ENCODE assay signal across 8 cellular contexts in genomic region chr6:32118782-32119628, GRCh38. TPM values are rescaled to one million over a fixed set of nuclear protein-coding genes. Genes with fewer than 3 reads are reported as not detected.
A peak's percentile ranks its signal among the peaks of the same experiment; 100 is the strongest.
DNase-seq lines count a peak whose midpoint lies in the region; ATAC-seq, FAIRE-seq and TF ChIP-seq lines count a peak whose summit lies in the region.

No MANE protein-coding gene starts in this region.

- peaks cover 62% of the 10 kb centered on the region for H3K36me3 ChIP-seq in CD8-positive, alpha-beta memory T cell (ENCODE audit: insufficient read depth, low read length)
- H3K36me3 ChIP-seq in OCI-LY1 (ENCODE audit: insufficient read depth, low read length) (peaks cover 78% of the 10 kb centered on the region), H1 (ENCODE audit: control insufficient read depth in 2 of 4, insufficient read depth in 4 of 4, low read length in 3 of 4) (peaks cover 9 to 30% (median 16%) of the 10 kb centered on the region in 4 experiments; a peak in 7 of 8 replicates)

- CTCF ChIA-PET in CD8-positive, alpha-beta memory T cell (lab: Charles Lee), result interaction anchor here (1.0 to 2.1 kb wide), 14 partner anchors 10 to 145 kb away, joined by 3 to 11 read pairs (median 4); partner anchors contain the start of genes ATF6B, EGFL8, GPSM3 and PRRT1
- CTCF ChIA-PET in H1 (lab: Charles Lee; ENCODE audit: partially characterized antibody), result interaction anchor here (0.7 to 6.1 kb wide), 37 partner anchors 10 to 835 kb away, joined by 3 to 76 read pairs (median 5); partner anchors contain the start of genes ATF6B, CLIC1, EGFL8 and FKBPL

- no peak for ATAC-seq in GM18868 (IDR thresholded peaks at IDR 0.05; ENCODE audit: unreplicated experiment)

- no peak overlapping the region for H3K4ac ChIP-seq in H1 (replicated peaks; ENCODE audit: insufficient read length, low read depth, low read length)

- H3K27me3 Mint-ChIP-seq in CD8-positive, alpha-beta memory T cell, result peaks cover 0 to 1% of the 10 kb centered on the region in 2 donors
- no peaks in the 10 kb centered on the region for H3K27me3 Mint-ChIP-seq in mesothelial cell of epicardium (ENCODE audit: low read depth)

- H3K36me3 Mint-ChIP-seq in CD8-positive, alpha-beta memory T cell, result peaks cover 6 to 88% (median 27%) of the 10 kb centered on the region in 3 donors
- peaks cover 29% of the 10 kb centered on the region for H3K36me3 Mint-ChIP-seq in mesothelial cell of epicardium

- no peak overlapping the region for H2BK15ac ChIP-seq in H1 (ENCODE audit: low read length)

- no peak overlapping the region for H3K23ac ChIP-seq in H1 (ENCODE audit: insufficient read length)

- no peak overlapping the region for H2AK5ac ChIP-seq in H1 (ENCODE audit: low read depth, low read length)

- H3K56ac ChIP-seq in H1 (replicated peaks; ENCODE audit: insufficient read length, low read depth, low read length), result no peak overlapping the region

- TF ChIP-seq EP300 in H1 (IDR thresholded peaks at IDR 0.05; ENCODE audit: borderline replicate concordance in 1 of 2, low read depth in 2 of 2, low read length in 2 of 2), result no peak

- H3K4me1 Mint-ChIP-seq in CD8-positive, alpha-beta memory T cell, result peaks cover 6 to 26% (median 17%) of the 10 kb centered on the region in 3 donors
- H3K4me1 Mint-ChIP-seq in mesothelial cell of epicardium, result peaks cover 11% of the 10 kb centered on the region

- no peaks in the 10 kb centered on the region for H3F3A ChIP-seq in OCI-LY1 (ENCODE audit: insufficient read depth, low read length)

- peak overlapping the region in 7 of 8 donors; percentile 33 to 88 (median 71) for H3K27ac Mint-ChIP-seq in CD8-positive, alpha-beta memory T cell
- peak overlapping the region; percentile 85 for H3K27ac Mint-ChIP-seq in mesothelial cell of epicardium

- DNase-seq in CD8-positive, alpha-beta memory T cell, result peak; percentile 48 to 75 (median 54)
- DNase-seq in HT1080 (ENCODE audit: low read depth) (peak; percentile 70), H1 (ENCODE audit: low read depth in 1 of 2, low spot score in 2 of 2) (peak; percentile 73 to 88), mesothelial cell of epicardium (ENCODE audit: low spot score in 2 of 2, unreplicated experiment in 2 of 2) (peak; percentile 79 to 91)
- peak; percentile 67 for DNase-seq in activated CD8-positive, alpha-beta memory T cell treated with anti-CD3 and anti-CD28 coated beads, Interleukin-2, amount 50 U/mL, for 4 hours
- peak; percentile 41 for DNase-seq in stimulated activated CD8-positive, alpha-beta memory T cell treated with anti-CD3 and anti-CD28 coated beads, Interleukin-12 subunit alpha, Interleukin-12 subunit beta, amount 100 ng/mL, for 4 hours (ENCODE audit: low read depth)

- no peak overlapping the region for H2BK5ac ChIP-seq in H1 (ENCODE audit: low read depth, low read length)

- H3K4me3 Mint-ChIP-seq in CD8-positive, alpha-beta memory T cell, result peak overlapping the region in 1 of 7 donors; percentile 45
- H3K4me3 Mint-ChIP-seq in mesothelial cell of epicardium, result no peak overlapping the region

- no peak overlapping the region for H2BK120ac ChIP-seq in H1 (replicated peaks; ENCODE audit: low read depth, low read length)

- H3K79me1 ChIP-seq in H1 (ENCODE audit: low read depth, low read length), result no peaks in the 10 kb centered on the region

- no peak overlapping the region for H3K18ac ChIP-seq in H1 (ENCODE audit: extremely low read depth, low read length)

- H4K20me1 ChIP-seq in OCI-LY1 (ENCODE audit: insufficient read depth, low read length) (no peaks in the 10 kb centered on the region), H1 (replicated peaks in 1 of 2; ENCODE audit: control insufficient read depth in 1 of 2, insufficient read depth in 2 of 2, low read length in 2 of 2) (peaks cover 5 to 7% of the 10 kb centered on the region in 2 experiments)

- H3K9me3 ChIP-seq in CD8-positive, alpha-beta memory T cell (ENCODE audit: low read length), result no peaks in the 10 kb centered on the region
- H3K9me3 ChIP-seq in OCI-LY1 (ENCODE audit: low read length) (no peaks in the 10 kb centered on the region), H1 (ENCODE audit: insufficient read depth in 2 of 2, low read depth in 1 of 2, low read length in 1 of 2) (no peaks in the 10 kb centered on the region)

- no peaks in the 10 kb centered on the region for H3K27me3 ChIP-seq in CD8-positive, alpha-beta memory T cell (ENCODE audit: insufficient read depth, low read length, poor library complexity, severe bottlenecking)
- H3K27me3 ChIP-seq in OCI-LY1 (ENCODE audit: insufficient read depth, low read length) (no peaks in the 10 kb centered on the region), H1 (replicated peaks in 1 of 4; ENCODE audit: control insufficient read depth in 3 of 4, extremely low read depth in 1 of 4, insufficient read depth in 3 of 4, low read length in 3 of 4) (no peaks in the 10 kb centered on the region)

- POLR2A ChIA-PET in CD8-positive, alpha-beta memory T cell (lab: Charles Lee), result interaction anchor here (1.2 kb wide), 1 partner anchor 76 kb away, joined by 4 read pairs; no protein-coding TSS in a partner anchor
- POLR2A ChIA-PET in H1 (lab: Charles Lee; ENCODE audit: partially characterized antibody), result interaction anchor here (0.7 to 3.0 kb wide), 8 partner anchors 10 to 74 kb away, joined by 3 to 21 read pairs (median 6); partner anchors contain the start of genes ATF6B, FKBPL, GPSM3 and PRRT1

- no peaks in the 10 kb centered on the region for H3K23me2 ChIP-seq in H1 (ENCODE audit: low read depth, low read length)

- peak; percentile 92 to 94 for TF ChIP-seq RAD21 in H1 (IDR thresholded peaks at IDR 0.05 in 1 of 2, conservative IDR thresholded peaks at IDR 0.05 in 1 of 2; ENCODE audit: low read depth in 2 of 2, low read length in 2 of 2)

- H4K5ac ChIP-seq in H1 (ENCODE audit: insufficient read length, low read depth, low read length), result no peak overlapping the region

- H2AFZ ChIP-seq in OCI-LY1 (ENCODE audit: low read length) (no peak overlapping the region), H1 (ENCODE audit: low read length) (no peak overlapping the region)

- no peak overlapping the region for H4K8ac ChIP-seq in H1 (ENCODE audit: extremely low read depth, insufficient read depth, low read length)

- H3K79me2 ChIP-seq in OCI-LY1 (ENCODE audit: insufficient read depth, low read length) (no peaks in the 10 kb centered on the region), H1 (ENCODE audit: control insufficient read depth in 1 of 2, insufficient read depth in 2 of 2, low read length in 2 of 2) (no peaks in the 10 kb centered on the region)

- H4K91ac ChIP-seq in H1 (replicated peaks; ENCODE audit: insufficient read length, low read length), result no peak overlapping the region

- no peak overlapping the region for H3K14ac ChIP-seq in H1 (ENCODE audit: insufficient read length)

- TF ChIP-seq POLR2A in H1 (IDR thresholded peaks at IDR 0.05; ENCODE audit: control extremely low read depth in 1 of 2, low read depth in 2 of 2, low read length in 2 of 2), result no peak

- H3K9ac ChIP-seq in OCI-LY1 (ENCODE audit: low read length), result no peak overlapping the region
- H3K9ac ChIP-seq in H1 (replicated peaks in 1 of 4; ENCODE audit: extremely low read depth in 1 of 4, low read depth in 3 of 4, low read length in 3 of 4), result no peak overlapping the region

- H3K9me3 Mint-ChIP-seq in CD8-positive, alpha-beta memory T cell, result no peaks in the 10 kb centered on the region
- no peaks in the 10 kb centered on the region for H3K9me3 Mint-ChIP-seq in mesothelial cell of epicardium

- no peak for FAIRE-seq in H1 (lab: Jason Lieb, UNC)

- H3K27ac ChIP-seq in CD8-positive, alpha-beta memory T cell (ENCODE audit: low read depth, low read length), result no peak overlapping the region
- peak overlapping the region; percentile 31 for H3K27ac ChIP-seq in OCI-LY1 (ENCODE audit: low read depth, low read length, poor library complexity, severe bottlenecking)
- H3K27ac ChIP-seq in H1 (ENCODE audit: low read depth, low read length), result no peak overlapping the region

- TF ChIP-seq CTCF in OCI-LY1 (IDR thresholded peaks at IDR 0.05; ENCODE audit: low read length) (peak; percentile 86), H1 (IDR thresholded peaks at IDR 0.05; ENCODE audit: control extremely low read depth in 1 of 3, insufficient read depth in 1 of 3, low read depth in 1 of 3, low read length in 3 of 3) (peak; percentile 94 to 96 (median 95)), mesothelial cell of epicardium (IDR thresholded peaks at IDR 0.05; ENCODE audit: unreplicated experiment) (peak; percentile 83)

- H2BK20ac ChIP-seq in H1 (ENCODE audit: low read length), result no peak overlapping the region

- H3K4me1 ChIP-seq in CD8-positive, alpha-beta memory T cell (ENCODE audit: insufficient read depth, low read length), result peaks cover 5% of the 10 kb centered on the region
- H3K4me1 ChIP-seq in OCI-LY1 (ENCODE audit: insufficient read depth, low read length, severe bottlenecking) (no peaks in the 10 kb centered on the region), H1 (replicated peaks in 1 of 4; ENCODE audit: control insufficient read depth in 3 of 4, insufficient read depth in 4 of 4, low read length in 3 of 4) (peaks cover 0 to 2% (median 0%) of the 10 kb centered on the region in 4 experiments; a peak in 2 of 7 replicates)

- H3K9me2 ChIP-seq in OCI-LY1 (ENCODE audit: low read depth, low read length), result no peaks in the 10 kb centered on the region

- H2BK12ac ChIP-seq in H1 (ENCODE audit: low read depth, low read length), result no peak overlapping the region

- no peak overlapping the region for H3K4me3 ChIP-seq in CD8-positive, alpha-beta memory T cell (ENCODE audit: low read length)
- H3K4me3 ChIP-seq in OCI-LY1 (ENCODE audit: low read depth, low read length, poor library complexity, severe bottlenecking) (no peak overlapping the region), H1 (ENCODE audit: extremely low read depth in 1 of 4, insufficient read depth in 2 of 4, low read depth in 3 of 4, low read length in 4 of 4) (no peak overlapping the region)

- H3K4me2 ChIP-seq in OCI-LY1 (ENCODE audit: low read length) (no peak overlapping the region), H1 (ENCODE audit: insufficient read depth in 1 of 2, low read depth in 2 of 2, low read length in 2 of 2) (no peak overlapping the region)

- WGBS in H1 (ENCODE audit: extremely low coverage in 1 of 2, insufficient coverage in 1 of 2, insufficient read length in 1 of 2, insufficient replicate concordance in 2 of 2, low coverage in 1 of 2, low lambda C conversion rate in 2 of 2, missing lambda C conversion rate in 1 of 2), 2 experiments, result 46% methylated on average over 16 of the region's 17 CpGs; no CpG with 5 or more reads in 1 of the 2 experiments

RNA-seq across cellular contexts. Expression of gene ATF6B, which starts 9.0 kb away (rescaled TPM):
- total RNA-seq in CD8-positive, alpha-beta memory T cell, result 10 to 100 TPM; 72.5 to 74.4 TPM
- polyA plus RNA-seq in CD8-positive, alpha-beta memory T cell, result 20.7 TPM
- total RNA-seq in HT1080 (2014; rRNA removed; shearing (Covaris generic)), result 19.5 and 22.6 TPM in 2 replicates
- 63.5 and 66.3 TPM in 2 replicates for polyA plus RNA-seq in HT1080 (2015; cell fraction: cytosol; rRNA removed)
- 220 and 258 TPM in 2 replicates for polyA plus RNA-seq in HT1080 (2015; cell fraction: nucleus; rRNA removed)
- total RNA-seq in H1 (2021; fragmentation: NEBNext Ultra II Directional; extraction: Animal tissue kit (Norgen Biotek cat#: 25700)), result 36.2 and 38.1 TPM in 2 replicates
- polyA plus RNA-seq in H1 (2011; rRNA removed), result 42.2 and 66.3 TPM in 2 replicates
- polyA plus RNA-seq in H1 (2011; cell fraction: cytosol; rRNA removed), result 37.2 TPM
- 118 TPM for polyA plus RNA-seq in H1 (2011; cell fraction: nucleus; rRNA removed)
- polyA plus RNA-seq in H1 (2012, experiment 1 of 2), result 32.9 to 50.0 TPM (median 43.7 TPM) in 4 replicates
- 61.0 TPM for polyA plus RNA-seq in H1 (2012, experiment 2 of 2)
- polyA plus RNA-seq in H1 (2013, experiment 1 of 2), result 39.5 TPM
- polyA plus RNA-seq in H1 (2013, experiment 2 of 2), result 41.1 TPM
- 28.8 and 31.4 TPM in 2 replicates for polyA minus RNA-seq in H1 (2011; rRNA and poly(A)+ RNA removed)
- 20.3 TPM for polyA minus RNA-seq in H1 (2011; cell fraction: cytosol; rRNA and poly(A)+ RNA removed)
- 41.5 TPM for polyA minus RNA-seq in H1 (2011; cell fraction: nucleus; rRNA and poly(A)+ RNA removed)
- 95.8 to 99.8 TPM (median 96.3 TPM) in 3 replicates for total RNA-seq in mesothelial cell of epicardium

RNA-seq across cellular contexts. Expression of gene TNXB, which starts 9.9 kb away (rescaled TPM):
- 1 to 10 TPM; 2.5 to 4.9 TPM for total RNA-seq in CD8-positive, alpha-beta memory T cell
- polyA plus RNA-seq in CD8-positive, alpha-beta memory T cell, result not detected
- 0.10 and 0.37 TPM in 2 replicates for total RNA-seq in HT1080 (2014; rRNA removed; shearing (Covaris generic))
- polyA plus RNA-seq in HT1080 (2015; cell fraction: cytosol; rRNA removed), result 0.02 and 0.08 TPM in 2 replicates
- 0.76 and 0.87 TPM in 2 replicates for polyA plus RNA-seq in HT1080 (2015; cell fraction: nucleus; rRNA removed)
- total RNA-seq in H1 (2021; fragmentation: NEBNext Ultra II Directional; extraction: Animal tissue kit (Norgen Biotek cat#: 25700)), result 4.8 and 5.5 TPM in 2 replicates
- polyA plus RNA-seq in H1 (2011; rRNA removed), result 3.1 and 6.5 TPM in 2 replicates
- polyA plus RNA-seq in H1 (2011; cell fraction: cytosol; rRNA removed), result 3.8 TPM
- polyA plus RNA-seq in H1 (2011; cell fraction: nucleus; rRNA removed), result 19.4 TPM
- polyA plus RNA-seq in H1 (2012, experiment 1 of 2), result 2.7 to 5.3 TPM (median 4.8 TPM) in 4 replicates
- polyA plus RNA-seq in H1 (2012, experiment 2 of 2), result 2.0 TPM
- 2.0 TPM for polyA plus RNA-seq in H1 (2013, experiment 1 of 2)
- 2.4 TPM for polyA plus RNA-seq in H1 (2013, experiment 2 of 2)
- 2.6 and 3.6 TPM in 2 replicates for polyA minus RNA-seq in H1 (2011; rRNA and poly(A)+ RNA removed)
- polyA minus RNA-seq in H1 (2011; cell fraction: cytosol; rRNA and poly(A)+ RNA removed), result 5.5 TPM
- 7.9 TPM for polyA minus RNA-seq in H1 (2011; cell fraction: nucleus; rRNA and poly(A)+ RNA removed)
- 10.8 to 13.9 TPM (median 13.6 TPM) in 3 replicates for total RNA-seq in mesothelial cell of epicardium

RNA-seq across cellular contexts. Expression of gene FKBPL, which starts 11.1 kb away (rescaled TPM):
- total RNA-seq in CD8-positive, alpha-beta memory T cell, result 1 to 10 TPM; 6.8 to 8.1 TPM
- polyA plus RNA-seq in CD8-positive, alpha-beta memory T cell, result 2.3 TPM
- 10.4 and 10.5 TPM in 2 replicates for total RNA-seq in HT1080 (2014; rRNA removed; shearing (Covaris generic))
- polyA plus RNA-seq in HT1080 (2015; cell fraction: cytosol; rRNA removed), result 4.5 and 6.0 TPM in 2 replicates
- 3.8 and 5.6 TPM in 2 replicates for polyA plus RNA-seq in HT1080 (2015; cell fraction: nucleus; rRNA removed)
- 9.4 and 10.9 TPM in 2 replicates for total RNA-seq in H1 (2021; fragmentation: NEBNext Ultra II Directional; extraction: Animal tissue kit (Norgen Biotek cat#: 25700))
- 5.4 and 5.8 TPM in 2 replicates for polyA plus RNA-seq in H1 (2011; rRNA removed)
- 7.0 TPM for polyA plus RNA-seq in H1 (2011; cell fraction: cytosol; rRNA removed)
- polyA plus RNA-seq in H1 (2011; cell fraction: nucleus; rRNA removed), result 6.1 TPM
- polyA plus RNA-seq in H1 (2012, experiment 1 of 2), result 9.7 to 13.9 TPM (median 10.9 TPM) in 4 replicates
- polyA plus RNA-seq in H1 (2012, experiment 2 of 2), result 16.2 TPM
- 6.4 TPM for polyA plus RNA-seq in H1 (2013, experiment 1 of 2)
- 6.1 TPM for polyA plus RNA-seq in H1 (2013, experiment 2 of 2)
- 4.7 and 5.1 TPM in 2 replicates for polyA minus RNA-seq in H1 (2011; rRNA and poly(A)+ RNA removed)
- polyA minus RNA-seq in H1 (2011; cell fraction: cytosol; rRNA and poly(A)+ RNA removed), result 3.7 TPM
- 4.1 TPM for polyA minus RNA-seq in H1 (2011; cell fraction: nucleus; rRNA and poly(A)+ RNA removed)
- 5.4 to 6.0 TPM (median 6.0 TPM) in 3 replicates for total RNA-seq in mesothelial cell of epicardium

RNA-seq across cellular contexts. Expression of gene PRRT1, which starts 32.7 kb away (rescaled TPM):
- under 1 TPM; 0.35 to 0.55 TPM for total RNA-seq in CD8-positive, alpha-beta memory T cell
- polyA plus RNA-seq in CD8-positive, alpha-beta memory T cell, result 0.72 TPM
- 0.37 TPM in 1 of 2 replicates, not detected in the other for total RNA-seq in HT1080 (2014; rRNA removed; shearing (Covaris generic))
- 0.23 and 0.85 TPM in 2 replicates for polyA plus RNA-seq in HT1080 (2015; cell fraction: cytosol; rRNA removed)
- polyA plus RNA-seq in HT1080 (2015; cell fraction: nucleus; rRNA removed), result 1.5 and 2.1 TPM in 2 replicates
- 2.8 TPM in 2 replicates for total RNA-seq in H1 (2021; fragmentation: NEBNext Ultra II Directional; extraction: Animal tissue kit (Norgen Biotek cat#: 25700))
- polyA plus RNA-seq in H1 (2011; rRNA removed), result 0.71 and 1.4 TPM in 2 replicates
- polyA plus RNA-seq in H1 (2011; cell fraction: cytosol; rRNA removed), result 0.45 TPM
- 1.8 TPM for polyA plus RNA-seq in H1 (2011; cell fraction: nucleus; rRNA removed)
- 1.9 to 2.8 TPM (median 2.2 TPM) in 4 replicates for polyA plus RNA-seq in H1 (2012, experiment 1 of 2)
- polyA plus RNA-seq in H1 (2012, experiment 2 of 2), result 2.5 TPM
- 5.9 TPM for polyA plus RNA-seq in H1 (2013, experiment 1 of 2)
- 5.7 TPM for polyA plus RNA-seq in H1 (2013, experiment 2 of 2)
- 0.13 and 0.49 TPM in 2 replicates for polyA minus RNA-seq in H1 (2011; rRNA and poly(A)+ RNA removed)
- 1.1 TPM for polyA minus RNA-seq in H1 (2011; cell fraction: cytosol; rRNA and poly(A)+ RNA removed)
- 0.20 TPM for polyA minus RNA-seq in H1 (2011; cell fraction: nucleus; rRNA and poly(A)+ RNA removed)
- 3.0 to 4.5 TPM (median 3.4 TPM) in 3 replicates for total RNA-seq in mesothelial cell of epicardium

RNA-seq across cellular contexts. Expression of gene PPT2, which starts 34.9 kb away (rescaled TPM):
- 10 to 100 TPM; 18.8 to 19.0 TPM for total RNA-seq in CD8-positive, alpha-beta memory T cell
- 10.0 TPM for polyA plus RNA-seq in CD8-positive, alpha-beta memory T cell
- total RNA-seq in HT1080 (2014; rRNA removed; shearing (Covaris generic)), result 20.4 and 90.2 TPM in 2 replicates
- 16.8 and 20.1 TPM in 2 replicates for polyA plus RNA-seq in HT1080 (2015; cell fraction: cytosol; rRNA removed)
- polyA plus RNA-seq in HT1080 (2015; cell fraction: nucleus; rRNA removed), result 31.0 and 34.0 TPM in 2 replicates
- total RNA-seq in H1 (2021; fragmentation: NEBNext Ultra II Directional; extraction: Animal tissue kit (Norgen Biotek cat#: 25700)), result 24.1 and 27.9 TPM in 2 replicates
- polyA plus RNA-seq in H1 (2011; rRNA removed), result 39.0 and 39.5 TPM in 2 replicates
- polyA plus RNA-seq in H1 (2011; cell fraction: cytosol; rRNA removed), result 34.9 TPM
- 69.6 TPM for polyA plus RNA-seq in H1 (2011; cell fraction: nucleus; rRNA removed)
- 24.2 to 36.4 TPM (median 28.5 TPM) in 4 replicates for polyA plus RNA-seq in H1 (2012, experiment 1 of 2)
- polyA plus RNA-seq in H1 (2012, experiment 2 of 2), result 31.7 TPM
- 36.6 TPM for polyA plus RNA-seq in H1 (2013, experiment 1 of 2)
- polyA plus RNA-seq in H1 (2013, experiment 2 of 2), result 34.6 TPM
- polyA minus RNA-seq in H1 (2011; rRNA and poly(A)+ RNA removed), result 18.9 and 51.4 TPM in 2 replicates
- 10.9 TPM for polyA minus RNA-seq in H1 (2011; cell fraction: cytosol; rRNA and poly(A)+ RNA removed)
- polyA minus RNA-seq in H1 (2011; cell fraction: nucleus; rRNA and poly(A)+ RNA removed), result 18.3 TPM
- total RNA-seq in mesothelial cell of epicardium, result 49.3 to 58.6 TPM (median 51.5 TPM) in 3 replicates
